In genomic region chr14:55430024-55430690, GRCh38 we compare ENCODE assay signal across 8 cellular contexts. TPM values are rescaled to one million over a fixed set of nuclear protein-coding genes. Genes with fewer than 3 reads are reported as not detected.
DNase-seq lines count a peak whose midpoint lies in the region; ATAC-seq lines count a peak whose summit lies in the region.

No MANE protein-coding gene starts in this region.

- H2BK12ac ChIP-seq in trophoblast cell (ENCODE audit: low read length): no peak overlapping the region

- H3K9ac ChIP-seq in trophoblast cell (ENCODE audit: low read length): no peak overlapping the region

- H2BK120ac ChIP-seq in trophoblast cell (ENCODE audit: insufficient read depth, low read length, poor library complexity): no peak overlapping the region

- no peak overlapping the region for H3K23ac ChIP-seq in trophoblast cell (ENCODE audit: low read length)

- H4K12ac ChIP-seq in trophoblast cell (ENCODE audit: low read depth, low read length): no peak overlapping the region

- no peak overlapping the region for H3K4me2 ChIP-seq in trophoblast cell (ENCODE audit: low read length)

- H2AFZ ChIP-seq in trophoblast cell (ENCODE audit: insufficient read depth, low read length, poor library complexity): no peak overlapping the region

- H3K79me1 ChIP-seq in trophoblast cell (ENCODE audit: low read length): no peaks in the 10 kb centered on the region

- no peak overlapping the region for H2BK5ac ChIP-seq in trophoblast cell (ENCODE audit: low read depth, low read length, poor library complexity)

- ATAC-seq in HG02973 (IDR thresholded peaks at IDR 0.05; ENCODE audit: unreplicated experiment) (peak; percentile 66), HG03571 (IDR thresholded peaks at IDR 0.05; ENCODE audit: unreplicated experiment) (no peak)

- DNase-seq in stimulated activated naive CD4-positive, alpha-beta T cell (lab: John Stamatoyannopoulos, UW): peak; percentile 4 to 74 (median 59)
- no peak for DNase-seq in stimulated activated naive CD4-positive, alpha-beta T cell treated with Interleukin-2 at 50 U/mL for 16 hours (lab: John Stamatoyannopoulos, UW)
- peak; percentile 3 to 64 for DNase-seq in NCI-H446 (lab: John Stamatoyannopoulos, UW)
- peak; percentile 47 for DNase-seq in activated CD4-positive, alpha-beta T cell treated with anti-CD3 and anti-CD28 coated beads for 48 hours
- DNase-seq in fibroblast of gingiva (ENCODE audit: low read depth): peak; percentile 67
- DNase-seq in trophoblast cell: peak; percentile 36 to 63

- H3K36me3 ChIP-seq in trophoblast cell (ENCODE audit: control insufficient read depth in 1 of 2, insufficient read depth in 2 of 2, low read length in 2 of 2): no peaks in the 10 kb centered on the region

- no peaks in the 10 kb centered on the region for H3K79me2 ChIP-seq in trophoblast cell (ENCODE audit: control insufficient read depth, insufficient read depth, low read length, poor library complexity)

- H2AK5ac ChIP-seq in trophoblast cell (ENCODE audit: low read length): no peak overlapping the region

- no CpG with 5 or more reads among the region's 1 CpG for WGBS in trophoblast cell (ENCODE audit: extremely low coverage, insufficient coverage, insufficient read length)

- no peak overlapping the region for H3K14ac ChIP-seq in trophoblast cell (ENCODE audit: low read length)

- no peak overlapping the region for H3K4me3 ChIP-seq in trophoblast cell (ENCODE audit: low read depth, low read length)

- H3K27me3 ChIP-seq in trophoblast cell (ENCODE audit: insufficient read depth, low read length): no peaks in the 10 kb centered on the region

- H3K4me1 ChIP-seq in trophoblast cell (ENCODE audit: control insufficient read depth in 1 of 2, insufficient read depth in 2 of 2, low read length in 2 of 2): peaks cover 0 to 4% of the 10 kb centered on the region in 2 experiments

- H3K18ac ChIP-seq in trophoblast cell (ENCODE audit: low read length): no peak overlapping the region

- no peak overlapping the region for H4K8ac ChIP-seq in trophoblast cell (ENCODE audit: low read depth, low read length)

- no peaks in the 10 kb centered on the region for H3K9me3 ChIP-seq in trophoblast cell (ENCODE audit: insufficient read depth, low read depth, low read length)

- no peak overlapping the region for H3K27ac ChIP-seq in trophoblast cell (ENCODE audit: low read depth, low read length)

- H4K91ac ChIP-seq in trophoblast cell (ENCODE audit: low read depth, low read length): no peak overlapping the region

- H3K4ac ChIP-seq in trophoblast cell (ENCODE audit: low read depth, low read length): no peak overlapping the region

RNA-seq across cellular contexts. Expression of gene TBPL2, which starts 10.3 kb away (rescaled TPM):
- not detected in 2 replicates for polyA plus RNA-seq in trophoblast cell (2013)

RNA-seq across cellular contexts. Expression of gene ATG14, which starts 18.5 kb away (rescaled TPM):
- polyA plus RNA-seq in trophoblast cell (2013): 7.1 and 7.2 TPM in 2 replicates
